ENCODE assay signal across 8 cellular contexts in the genomic region with DNA sequence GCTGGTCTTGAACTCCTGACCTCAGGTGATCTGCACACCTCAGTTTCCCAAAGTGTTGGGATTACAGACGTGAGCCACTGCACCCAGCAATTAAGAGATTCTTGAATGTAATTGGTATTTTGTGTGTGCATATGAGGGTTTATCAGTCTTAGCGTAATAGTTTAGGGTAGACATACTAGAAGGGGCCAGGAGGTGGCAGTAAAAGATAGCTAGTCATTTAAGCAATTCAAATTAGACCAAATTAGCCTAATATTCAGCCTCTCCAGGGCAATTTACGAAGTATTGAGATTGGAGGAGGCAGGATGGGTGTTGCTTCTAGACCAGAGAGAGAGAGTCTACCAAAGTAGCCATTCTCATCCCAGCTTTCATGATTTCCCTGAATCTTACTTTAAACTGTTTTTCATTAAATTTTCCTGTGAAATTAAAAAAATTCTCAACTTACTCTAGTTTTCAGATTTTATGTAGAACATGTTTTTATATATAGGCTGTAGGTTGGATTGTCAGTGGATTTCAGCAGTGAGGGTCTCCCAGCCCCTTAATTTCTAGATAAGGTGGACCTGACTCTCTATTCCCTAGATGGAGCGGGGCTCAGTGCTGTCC.
DNase-seq lines count a peak whose midpoint lies in the region; ATAC-seq, FAIRE-seq and TF ChIP-seq lines count a peak whose summit lies in the region.

No MANE protein-coding gene starts in this region.

- FAIRE-seq in pancreas (lab: Jason Lieb, UNC) = no peak

- H3K36me3 ChIP-seq in SJCRH30 (no peaks in the 10 kb centered on the region; the same call in 1 of the 2 replicates), esophagus muscularis mucosa (no peaks in the 10 kb centered on the region), pancreas (no peaks in the 10 kb centered on the region)

- H3K4me3 ChIP-seq in SJCRH30 (no peak overlapping the region), esophagus muscularis mucosa (no peak overlapping the region), pancreas (no peak overlapping the region)

- DNase-seq in stimulated activated CD4-positive, alpha-beta T cell treated with anti-CD3 and anti-CD28 coated beads, Interleukin-2, amount 100 ng/mL, for 48 hours = peak; percentile 9 to 22
- DNase-seq in stimulated activated CD4-positive, alpha-beta T cell treated with anti-CD3 and anti-CD28 coated beads, Interleukin-4, amount 100 ng/mL, for 4 hours = no peak
- DNase-seq in MV-4-11 (lab: John Stamatoyannopoulos, UW) (peak; percentile 15), SJCRH30 (peak; percentile 55 to 81), esophagus muscularis mucosa (ENCODE audit: extremely low spot score) (no peak), pancreas (peak in 1 of 6 donors; percentile 11)
- no peak for DNase-seq in activated CD8-positive, alpha-beta memory T cell treated with anti-CD3 and anti-CD28 coated beads for 24 hours

- peak; percentile 32 to 52 (median 46) for TF ChIP-seq CTCF in esophagus muscularis mucosa (IDR thresholded peaks at IDR 0.05)
- peak in 2 of 4 donors; percentile 37 to 40 for TF ChIP-seq CTCF in pancreas (IDR thresholded peaks at IDR 0.05)

- intact Hi-C loops in esophagus muscularis mucosa (cut with DNase I) (loop anchor here (2.0 kb wide), 1 partner anchor 686 kb away; a partner anchor contains a TSS), pancreas (cut with DNase I) (no loop called here)

- no peak for TF ChIP-seq POLR2A in esophagus muscularis mucosa (IDR thresholded peaks at IDR 0.05; ENCODE audit: low read depth)

- H3K27me3 ChIP-seq in SJCRH30 = no peaks in the 10 kb centered on the region
- no peaks in the 10 kb centered on the region for H3K27me3 ChIP-seq in esophagus muscularis mucosa
- peaks cover 0 to 2% (median 0%) of the 10 kb centered on the region in 4 donors for H3K27me3 ChIP-seq in pancreas

- H3K9me3 ChIP-seq in SJCRH30 (replicated peaks) (no peaks in the 10 kb centered on the region), esophagus muscularis mucosa (no peaks in the 10 kb centered on the region), pancreas (no peaks in the 10 kb centered on the region)

- H3K27ac ChIP-seq in SJCRH30 (no peak overlapping the region), esophagus muscularis mucosa (replicated peaks in 1 of 4) (no peak overlapping the region), pancreas (no peak overlapping the region)

- peak in 3 of 4 donors; percentile 60 to 73 (median 63) for ATAC-seq in pancreas
- no peak for ATAC-seq in HG03159 (IDR thresholded peaks at IDR 0.05; ENCODE audit: unreplicated experiment)

- H3K4me1 ChIP-seq in SJCRH30 (peaks cover 38% of the 10 kb centered on the region), esophagus muscularis mucosa (no peaks in the 10 kb centered on the region), pancreas (no peaks in the 10 kb centered on the region)

- 40% methylated on average over 4 of the region's 4 CpGs for WGBS in esophagus muscularis mucosa
- 32 to 36% methylated on average over 4 of the region's 4 CpGs for WGBS in pancreas, 2 donors

- no peak for TF ChIP-seq EP300 in esophagus muscularis mucosa (IDR thresholded peaks at IDR 0.05)

Comparison
In these comparisons a context has a peak if more than half of its experiments do, and no peak if none do; other contexts are left out.
1. DNase-seq: peak in stimulated activated CD4-positive, alpha-beta T cell treated with anti-CD3 and anti-CD28 coated beads, Interleukin-2, amount 100 ng/mL, for 48 hours (2 of 2), MV-4-11 (single experiment) and SJCRH30 (2 of 2); none in stimulated activated CD4-positive, alpha-beta T cell treated with anti-CD3 and anti-CD28 coated beads, Interleukin-4, amount 100 ng/mL, for 4 hours (0 of 2), esophagus muscularis mucosa (single experiment) and activated CD8-positive, alpha-beta memory T cell treated with anti-CD3 and anti-CD28 coated beads for 24 hours (single experiment).